ENCODE assay signal across 14 cellular contexts in genomic region chr7:112129655-112130323, GRCh38.
DNase-seq lines count a peak whose midpoint lies in the region; ATAC-seq and TF ChIP-seq lines count a peak whose summit lies in the region.
"Had no signal": no experiment of that assay in that cellular context is flagged by ENCODE, and none has a peak within 500 bp of the region (broad histone marks: within the 10 kb centered on the region; RNA-seq: fewer than 3 reads in every experiment).

No MANE protein-coding gene starts in this region.

- peak overlapping the region; percentile 13; the same call in 1 of the 2 replicates for H3K27ac ChIP-seq in PC-3 (ENCODE audit: low read length)
- peak overlapping the region; percentile 63 for H3K27ac ChIP-seq in left ventricle myocardium inferior (replicated peaks)
- H3K27ac ChIP-seq in skeletal muscle tissue (ENCODE audit: low read depth, low read length), result peak overlapping the region; percentile 81
- H3K27ac ChIP-seq: 22Rv1, neural progenitor cell had no signal

- intact Hi-C loops in PC-3 (cut with micrococcal nuclease), result no loop called here
- intact Hi-C loops in left ventricle myocardium inferior (cut with micrococcal nuclease), result no loop called here

- peak overlapping the region; percentile 38 for H3K4me2 ChIP-seq in PC-3 (ENCODE audit: low read length)

- H3K9ac ChIP-seq in PC-3 (ENCODE audit: low read length) (no peak overlapping the region), skeletal muscle tissue (ENCODE audit: low read depth in 1 of 3, low read length in 3 of 3) (peak overlapping the region; percentile 23 to 52 (median 40))
- H3K9ac ChIP-seq: neural progenitor cell had no signal

- CTCF ChIA-PET in PC-3 (lab: Charles Lee), result no interaction called here

- TF ChIP-seq CTCF in PC-3 (conservative IDR thresholded peaks at IDR 0.05; ENCODE audit: low read depth, low read length), result no peak
- TF ChIP-seq CTCF in left ventricle myocardium inferior (IDR thresholded peaks at IDR 0.05; ENCODE audit: borderline replicate concordance), result no peak

- H3K79me2 ChIP-seq in PC-3 (ENCODE audit: low read length), result peaks cover 53% of the 10 kb centered on the region

- POLR2A ChIA-PET in PC-3 (lab: Charles Lee; ENCODE audit: unreplicated experiment), result interaction anchor here (0.5 kb wide), 1 partner anchor 32 kb away, joined by 4 read pairs; no protein-coding TSS in a partner anchor

- no peaks in the 10 kb centered on the region for H3K9me2 ChIP-seq in PC-3 (replicated peaks; ENCODE audit: low read length)

- H3K4me1 ChIP-seq in PC-3 (ENCODE audit: insufficient read depth, low read length) (peaks cover 17% of the 10 kb centered on the region), left ventricle myocardium inferior (peaks cover 63% of the 10 kb centered on the region), skeletal muscle tissue (ENCODE audit: control insufficient read depth in 3 of 3, insufficient read depth in 3 of 3, low read length in 3 of 3) (peaks cover 35 to 39% (median 37%) of the 10 kb centered on the region in 3 donors)

- no peaks in the 10 kb centered on the region for H3K27me3 ChIP-seq in PC-3 (ENCODE audit: low read length)
- H3K27me3 ChIP-seq in left ventricle myocardium inferior (ENCODE audit: low read depth), result no peaks in the 10 kb centered on the region
- no peaks in the 10 kb centered on the region for H3K27me3 ChIP-seq in skeletal muscle tissue (ENCODE audit: control insufficient read depth in 3 of 3, insufficient read depth in 3 of 3, low read length in 3 of 3)
- H3K27me3 ChIP-seq: esophagus muscularis mucosa, neural progenitor cell had no signal

- ATAC-seq in PC-3, result peak; percentile 89
- ATAC-seq: stimulated activated effector memory CD8-positive, alpha-beta T cell treated with anti-CD3 and anti-CD28 coated beads, Interleukin-12 subunit alpha, Interleukin-12 subunit beta, amount 100 ng/mL, for 72 hours had no signal

- H3K9me3 ChIP-seq in PC-3 (ENCODE audit: low read length) (no peaks in the 10 kb centered on the region), left ventricle myocardium inferior (replicated peaks) (no peaks in the 10 kb centered on the region), skeletal muscle tissue (ENCODE audit: control insufficient read depth in 3 of 3, low read length in 3 of 3) (no peaks in the 10 kb centered on the region)
- H3K9me3 ChIP-seq: esophagus muscularis mucosa had no signal

- H2AFZ ChIP-seq in PC-3 (ENCODE audit: low read length), result no peak overlapping the region
- H2AFZ ChIP-seq: neural progenitor cell had no signal

- BruUV-seq in PC-3 (replicated peaks; lab: Mats Ljungman, UMichigan), result no TSS peak

- H3F3A ChIP-seq in PC-3 (ENCODE audit: low read length, unreplicated experiment), result no peaks in the 10 kb centered on the region

- H4K20me1 ChIP-seq in PC-3 (ENCODE audit: low read length), result 0 out of 2 replicates have a peak, but pooled peaks cover 3% of the 10 kb centered on the region

- DNase-seq in DMS 273 (lab: John Stamatoyannopoulos, UW; ENCODE audit: unreplicated experiment), result peak; percentile 30
- DNase-seq in DMS 273 treated with DMSO at 0.1 percent for 48 hours (lab: John Stamatoyannopoulos, UW), result no peak
- peak; percentile 71 for DNase-seq in PC-3
- no peak for DNase-seq in left ventricle myocardium inferior
- DNase-seq in cortex of kidney (lab: John Stamatoyannopoulos, UW), result no peak
- DNase-seq in A172 (ENCODE audit: low spot score), result no peak
- no peak for DNase-seq in NCI-H774 (lab: John Stamatoyannopoulos, UW)
- DNase-seq: activated CD8-positive, alpha-beta memory T cell treated with anti-CD3 and anti-CD28 coated beads for 24 hours; Calu3 had no signal

- no peaks in the 10 kb centered on the region for H3K36me3 ChIP-seq in PC-3 (ENCODE audit: low read depth, low read length)
- no peaks in the 10 kb centered on the region for H3K36me3 ChIP-seq in left ventricle myocardium inferior
- no peaks in the 10 kb centered on the region for H3K36me3 ChIP-seq in skeletal muscle tissue (ENCODE audit: control insufficient read depth in 3 of 3, insufficient read depth in 3 of 3, low read length in 3 of 3)
- H3K36me3 ChIP-seq: esophagus muscularis mucosa, neural progenitor cell had no signal

- no peak overlapping the region for H3K4me3 ChIP-seq in PC-3 (ENCODE audit: low read length)
- H3K4me3 ChIP-seq in left ventricle myocardium inferior, result no peak overlapping the region
- peak overlapping the region in 2 of 3 donors; percentile 17 to 44 for H3K4me3 ChIP-seq in skeletal muscle tissue (ENCODE audit: low read length in 3 of 3)
- H3K4me3 ChIP-seq: esophagus muscularis mucosa, neural progenitor cell had no signal

Comparison
In these comparisons a context has a peak if more than half of its experiments do, and no peak if none do; other contexts are left out.
1. DNase-seq: peak in DMS 273 (single experiment) and PC-3 (single experiment); none in DMS 273 treated with DMSO at 0.1 percent for 48 hours (single experiment), left ventricle myocardium inferior (single experiment), cortex of kidney (single experiment), A172 (single experiment) and NCI-H774 (single experiment).
2. H3K27ac ChIP-seq: peak in every context shown above with its lines; median percentile 81 in skeletal muscle tissue; 63 in left ventricle myocardium inferior; 13 in PC-3.
3. H3K4me3 ChIP-seq: peak in skeletal muscle tissue (2 of 3); none in PC-3 (single experiment) and left ventricle myocardium inferior (single experiment).